21 cellular contexts compared by ENCODE assay signal in genomic region chr1:229101475-229101874, GRCh38.
A peak's percentile ranks its signal among the peaks of the same experiment; 100 is the strongest.
DNase-seq lines count a peak whose midpoint lies in the region; ATAC-seq, FAIRE-seq and TF ChIP-seq lines count a peak whose summit lies in the region.
"Had no signal": no experiment of that assay in that cellular context is flagged by ENCODE, and none has a peak within 500 bp of the region (broad histone marks: within the 10 kb centered on the region; RNA-seq: fewer than 3 reads in every experiment).

No MANE protein-coding gene starts in this region.

- ATAC-seq in GM23338 (no peak), GM21390 (IDR thresholded peaks at IDR 0.05; ENCODE audit: unreplicated experiment) (no peak)

- no peak for TF ChIP-seq POLR2A in esophagus squamous epithelium (IDR thresholded peaks at IDR 0.05)

- no peak overlapping the region for H3K27ac ChIP-seq in GM23338 (ENCODE audit: low read depth)
- no peak overlapping the region for H3K27ac ChIP-seq in smooth muscle cell (ENCODE audit: low read depth)
- no peak overlapping the region for H3K27ac ChIP-seq in esophagus squamous epithelium
- H3K27ac ChIP-seq: RWPE1 had no signal

- WGBS in smooth muscle cell (ENCODE audit: low lambda C conversion rate), result 72% methylated on average over 8 of the region's 8 CpGs
- WGBS in esophagus squamous epithelium, 2 donors, result 48 to 58% methylated on average over 8 of the region's 8 CpGs

- H3K36me3 Mint-ChIP-seq in GM23338 (ENCODE audit: low read depth), result peaks cover 3% of the 10 kb centered on the region; the same call in 1 of the 3 replicates

- H4K20me1 ChIP-seq in GM23338 (replicated peaks; ENCODE audit: insufficient read depth) (no peaks in the 10 kb centered on the region), smooth muscle cell (ENCODE audit: low read depth) (no peaks in the 10 kb centered on the region)

- no peaks in the 10 kb centered on the region for H3K36me3 ChIP-seq in GM23338 (ENCODE audit: insufficient read depth)
- no peaks in the 10 kb centered on the region for H3K36me3 ChIP-seq in bronchial epithelial cell (ENCODE audit: control insufficient read depth, insufficient read depth, low read length)
- no peaks in the 10 kb centered on the region for H3K36me3 ChIP-seq in smooth muscle cell (ENCODE audit: low read depth)
- H3K36me3 ChIP-seq in esophagus squamous epithelium, result no peaks in the 10 kb centered on the region
- H3K36me3 ChIP-seq: BE2C had no signal

- TF ChIP-seq CTCF in GM23338 (conservative IDR thresholded peaks at IDR 0.05; ENCODE audit: low read depth in 2 of 2), result no peak
- TF ChIP-seq CTCF in bronchial epithelial cell (IDR thresholded peaks at IDR 0.05; ENCODE audit: insufficient read depth, low read length, severe bottlenecking), result no peak
- TF ChIP-seq CTCF in smooth muscle cell (IDR thresholded peaks at IDR 0.05; ENCODE audit: borderline replicate concordance, insufficient read depth, poor library complexity, severe bottlenecking), result no peak
- TF ChIP-seq CTCF in esophagus squamous epithelium (IDR thresholded peaks at IDR 0.05), result no peak

- no peak for FAIRE-seq in bronchial epithelial cell (lab: Jason Lieb, UNC)
- FAIRE-seq in frontal cortex (lab: Jason Lieb, UNC), result no peak
- FAIRE-seq: GM12891 had no signal

- peaks cover 20% of the 10 kb centered on the region for H3K4me1 Mint-ChIP-seq in GM23338

- DNase-seq in GM23338 (ENCODE audit: low spot score) (no peak), bronchial epithelial cell (ENCODE audit: low read depth) (peak; percentile 29), islet precursor cell (peak; percentile 50), smooth muscle cell (lab: John Stamatoyannopoulos, UW; ENCODE audit: unreplicated experiment) (no peak), esophagus squamous epithelium (lab: John Stamatoyannopoulos, UW) (no peak), frontal cortex (ENCODE audit: low spot score in 2 of 2) (no peak)
- DNase-seq: BE2C; DND-41; IMR-90; Karpas-422; NCI-H1436; NCI-H2029; NCI-H226; NCI-H510A treated with DMSO at 0.1 percent for 48 hours; NCI-H774; NK-92 treated with Interleukin-12 subunit alpha and Interleukin-12 subunit beta, amount 100 ng/mL, for 24 hours; SHP77 treated with DMSO at 0.1 percent for 48 hours; SK-N-SH had no signal

- H3K9me3 Mint-ChIP-seq in GM23338, result no peaks in the 10 kb centered on the region; the same call in 1 of the 3 replicates

- no peak overlapping the region for H3K9ac ChIP-seq in smooth muscle cell (ENCODE audit: low read depth)
- H3K9ac ChIP-seq: SK-N-SH had no signal

- H3K4me1 ChIP-seq in GM23338 (ENCODE audit: insufficient read depth), result no peaks in the 10 kb centered on the region
- peaks cover 13% of the 10 kb centered on the region for H3K4me1 ChIP-seq in smooth muscle cell (ENCODE audit: low read depth)
- peaks cover 0 to 24% (median 0%) of the 10 kb centered on the region in 3 donors for H3K4me1 ChIP-seq in esophagus squamous epithelium
- H3K4me1 ChIP-seq: BE2C had no signal

- H3K4me2 ChIP-seq in GM23338, result no peak overlapping the region
- H3K4me2 ChIP-seq in smooth muscle cell, result peak overlapping the region; percentile 38
- H3K4me2 ChIP-seq: SK-N-SH had no signal

- H3K27me3 ChIP-seq in GM23338 (ENCODE audit: insufficient read depth), result no peaks in the 10 kb centered on the region
- no peaks in the 10 kb centered on the region for H3K27me3 ChIP-seq in bronchial epithelial cell (ENCODE audit: control insufficient read depth, insufficient read depth, low read length)
- H3K27me3 ChIP-seq in smooth muscle cell (ENCODE audit: low read depth), result no peaks in the 10 kb centered on the region
- no peaks in the 10 kb centered on the region for H3K27me3 ChIP-seq in esophagus squamous epithelium
- H3K27me3 ChIP-seq: BE2C had no signal

- H3K79me2 ChIP-seq in GM23338 (replicated peaks; ENCODE audit: insufficient read depth) (no peaks in the 10 kb centered on the region), smooth muscle cell (ENCODE audit: low read depth) (no peaks in the 10 kb centered on the region)

- intact Hi-C loops in esophagus squamous epithelium (cut with DNase I), result no loop called here

- H3F3A ChIP-seq in GM23338 (replicated peaks; ENCODE audit: low read depth), result no peaks in the 10 kb centered on the region
- no peaks in the 10 kb centered on the region for H3F3A ChIP-seq in smooth muscle cell (ENCODE audit: low read depth)

- no peak overlapping the region for H3K4me3 ChIP-seq in GM23338
- no peak overlapping the region for H3K4me3 ChIP-seq in bronchial epithelial cell (ENCODE audit: low read depth, low read length)
- H3K4me3 ChIP-seq in smooth muscle cell, result no peak overlapping the region
- H3K4me3 ChIP-seq in esophagus squamous epithelium, result no peak overlapping the region

- H3K9me3 ChIP-seq in smooth muscle cell (replicated peaks; ENCODE audit: low read depth) (no peaks in the 10 kb centered on the region), esophagus squamous epithelium (no peaks in the 10 kb centered on the region)
- H3K9me3 ChIP-seq: BE2C, SK-N-SH had no signal

- peaks cover 4% of the 10 kb centered on the region; the same call in 1 of the 2 replicates for H3K9me2 ChIP-seq in GM23338 (ENCODE audit: insufficient read depth)
- H3K9me2 ChIP-seq: SK-N-SH had no signal

- H3K27me3 Mint-ChIP-seq in GM23338 (ENCODE audit: insufficient read depth, low read depth, poor library complexity), result no peaks in the 10 kb centered on the region

- H2AFZ ChIP-seq in GM23338 (peak overlapping the region; percentile 43; the same call in 1 of the 2 replicates), smooth muscle cell (ENCODE audit: low read depth) (no peak overlapping the region)

- H3K4me3 Mint-ChIP-seq in GM23338, result no peak overlapping the region

- H3K27ac Mint-ChIP-seq in GM23338, result no peak overlapping the region

TF ChIP-seq in GM23338, 12 proteins besides CTCF, POLR2A, EP300 and RAD21:
- TF ChIP-seq CREB1 (CRISPR knock-in tag; IDR thresholded peaks at IDR 0.05; ENCODE audit: low read depth) (no peak), NANOG (IDR thresholded peaks at IDR 0.05; ENCODE audit: borderline replicate concordance) (no peak), ZNF331 (CRISPR knock-in tag; IDR thresholded peaks at IDR 0.05; ENCODE audit: low read depth) (no peak)

Comparison
In these comparisons a context has a peak if more than half of its experiments do, and no peak if none do; other contexts are left out.
1. DNase-seq: peak in bronchial epithelial cell (single experiment) and islet precursor cell (single experiment); none in GM23338 (single experiment), smooth muscle cell (single experiment), esophagus squamous epithelium (single experiment) and frontal cortex (0 of 2).